ENCODE assay signal across 9 cellular contexts in genomic region chr11:119361056-119361787, GRCh38. TPM values are rescaled to one million over a fixed set of nuclear protein-coding genes. Genes with fewer than 3 reads are reported as not detected.
A peak's percentile ranks its signal among the peaks of the same experiment; 100 is the strongest.
DNase-seq lines count a peak whose midpoint lies in the region; ATAC-seq, FAIRE-seq and TF ChIP-seq lines count a peak whose summit lies in the region.
"Had no signal": no experiment of that assay in that cellular context is flagged by ENCODE, and none has a peak within 500 bp of the region (broad histone marks: within the 10 kb centered on the region; RNA-seq: fewer than 3 reads in every experiment).

No MANE protein-coding gene starts in this region.

- H2AFZ ChIP-seq in keratinocyte (ENCODE audit: control insufficient read depth, low read length) = no peak overlapping the region

- no peaks in the 10 kb centered on the region for H3K79me2 ChIP-seq in keratinocyte (ENCODE audit: control insufficient read depth, insufficient read depth, low read length)

- peaks cover 24% of the 10 kb centered on the region for H3K27me3 ChIP-seq in keratinocyte (ENCODE audit: control insufficient read depth, extremely low read depth, insufficient read depth, low read length)

- peaks cover 29% of the 10 kb centered on the region for H3K4me1 Mint-ChIP-seq in activated CD4-positive, alpha-beta T cell treated with anti-CD3 and anti-CD28 coated beads for 36 hours
- H3K4me1 Mint-ChIP-seq in activated CD4-positive, alpha-beta T cell treated with anti-CD3 and anti-CD28 coated beads, Interleukin-2, amount 10 ng/mL, durations not matched to agents 24 days and 14 days = peaks cover 11% of the 10 kb centered on the region

- dilution Hi-C loops in keratinocyte (cut with MboI; ENCODE audit: extremely low pct_ligation_motif_present, low sequenced_read_pairs) = no loop called here

- CTCF ChIA-PET in activated CD4-positive, alpha-beta T cell treated with anti-CD3 and anti-CD28 coated beads for 36 hours (lab: Charles Lee) = interaction anchor here (1.0 to 2.9 kb wide), 11 partner anchors 9 to 121 kb away, joined by 3 to 21 read pairs (median 8); partner anchors contain the start of gene USP2

- peaks cover 26% of the 10 kb centered on the region for H3K4me1 ChIP-seq in keratinocyte (ENCODE audit: control insufficient read depth, extremely low read depth, insufficient read depth, low read length)

- H3K4me3 ChIP-seq in keratinocyte (ENCODE audit: control insufficient read depth in 2 of 3, extremely low read depth in 1 of 3, insufficient read depth in 2 of 3, low read depth in 1 of 3, low read length in 3 of 3) = peak overlapping the region in 1 of 3 experiments; percentile 34

- POLR2A ChIA-PET in activated CD4-positive, alpha-beta T cell treated with anti-CD3 and anti-CD28 coated beads for 36 hours (lab: Charles Lee) = interaction anchor here (0.5 to 0.6 kb wide), 3 partner anchors 27 to 113 kb away, joined by 3 read pairs; partner anchors contain the start of gene RNF26

- H3K9me1 ChIP-seq in keratinocyte (ENCODE audit: control insufficient read depth, extremely low read depth, insufficient read depth, low read length) = no peaks in the 10 kb centered on the region

- peak overlapping the region; percentile 68 for H3K4me2 ChIP-seq in keratinocyte (ENCODE audit: control insufficient read depth, extremely low read depth, insufficient read depth, low read depth, low read length)

- H3K9me3 Mint-ChIP-seq in activated CD4-positive, alpha-beta T cell treated with anti-CD3 and anti-CD28 coated beads for 36 hours (ENCODE audit: low read depth) = no peaks in the 10 kb centered on the region
- no peaks in the 10 kb centered on the region for H3K9me3 Mint-ChIP-seq in activated CD4-positive, alpha-beta T cell treated with anti-CD3 and anti-CD28 coated beads, Interleukin-2, amount 10 ng/mL, durations not matched to agents 24 days and 14 days
- H3K9me3 Mint-ChIP-seq: CD4-positive, CD25-positive, alpha-beta regulatory T cell had no signal

- peak overlapping the region; percentile 72 for H3K27ac ChIP-seq in keratinocyte (ENCODE audit: control insufficient read depth, insufficient read depth, low read length)

- H4K20me1 ChIP-seq in keratinocyte (ENCODE audit: control insufficient read depth, extremely low read depth, insufficient read depth, low read length) = no peaks in the 10 kb centered on the region

- intact Hi-C loops in activated CD4-positive, alpha-beta T cell treated with anti-CD3 and anti-CD28 coated beads for 36 hours (cut with DNase I, micrococcal nuclease) = loop anchor here in 1 of 2 experiments (1.0 kb wide), 1 partner anchor 20 kb away; the partner anchor contains the start of gene USP2
- intact Hi-C loops in activated CD4-positive, alpha-beta T cell treated with anti-CD3 and anti-CD28 coated beads, Interleukin-2, amount 10 ng/mL, durations not matched to agents 24 days and 14 days (cut with micrococcal nuclease) = no loop called here

- peak; percentile 93 for FAIRE-seq in keratinocyte (lab: Jason Lieb, UNC)

- no peak for TF ChIP-seq CTCF in keratinocyte (optimal IDR thresholded peaks at IDR 0.05 in 1 of 3, IDR thresholded peaks at IDR 0.05 in 1 of 3, conservative IDR thresholded peaks at IDR 0.05 in 1 of 3; ENCODE audit: extremely low read depth in 1 of 3, insufficient read depth in 2 of 3, low read length in 3 of 3)

- H3K4me3 Mint-ChIP-seq in activated CD4-positive, alpha-beta T cell treated with anti-CD3 and anti-CD28 coated beads for 36 hours = no peak overlapping the region
- H3K4me3 Mint-ChIP-seq in activated CD4-positive, alpha-beta T cell treated with anti-CD3 and anti-CD28 coated beads, Interleukin-2, amount 10 ng/mL, durations not matched to agents 24 days and 14 days = no peak overlapping the region
- H3K4me3 Mint-ChIP-seq: CD4-positive, CD25-positive, alpha-beta regulatory T cell had no signal

- peak; percentile 87 for DNase-seq in activated CD4-positive, alpha-beta T cell treated with anti-CD3 and anti-CD28 coated beads for 36 hours
- no peak for DNase-seq in activated CD4-positive, alpha-beta T cell treated with anti-CD3 and anti-CD28 coated beads, Interleukin-2, amount 10 ng/mL, durations not matched to agents 24 days and 14 days
- peak; percentile 89 for DNase-seq in NCI-H2171 treated with DMSO at 0.1 percent for 48 hours (lab: John Stamatoyannopoulos, UW)
- DNase-seq in astrocyte of the hippocampus (ENCODE audit: low read depth, low spot score) = peak; percentile 70
- DNase-seq in keratinocyte (ENCODE audit: low read depth, low spot score) = peak; percentile 57
- peak; percentile 61 for DNase-seq in stimulated activated CD4-positive, alpha-beta T cell treated with anti-CD3 and anti-CD28 coated beads, Interleukin-4, amount 100 ng/mL, for 24 hours
- DNase-seq: CD4-positive, CD25-positive, alpha-beta regulatory T cell had no signal

- ATAC-seq in activated CD4-positive, alpha-beta T cell treated with anti-CD3 and anti-CD28 coated beads for 36 hours = peak; percentile 94
- ATAC-seq in HG03378 (IDR thresholded peaks at IDR 0.05; ENCODE audit: unreplicated experiment) (no peak), GM19397 (IDR thresholded peaks at IDR 0.05; ENCODE audit: unreplicated experiment) (no peak)

- H3K36me3 Mint-ChIP-seq in activated CD4-positive, alpha-beta T cell treated with anti-CD3 and anti-CD28 coated beads for 36 hours (ENCODE audit: low read depth) = no peaks in the 10 kb centered on the region
- no peaks in the 10 kb centered on the region for H3K36me3 Mint-ChIP-seq in activated CD4-positive, alpha-beta T cell treated with anti-CD3 and anti-CD28 coated beads, Interleukin-2, amount 10 ng/mL, durations not matched to agents 24 days and 14 days (ENCODE audit: low read depth)
- H3K36me3 Mint-ChIP-seq: CD4-positive, CD25-positive, alpha-beta regulatory T cell had no signal

- peak overlapping the region; percentile 13 for H3K27ac Mint-ChIP-seq in activated CD4-positive, alpha-beta T cell treated with anti-CD3 and anti-CD28 coated beads for 36 hours
- no peak overlapping the region for H3K27ac Mint-ChIP-seq in activated CD4-positive, alpha-beta T cell treated with anti-CD3 and anti-CD28 coated beads, Interleukin-2, amount 10 ng/mL, durations not matched to agents 24 days and 14 days
- H3K27ac Mint-ChIP-seq: CD4-positive, CD25-positive, alpha-beta regulatory T cell had no signal

- H3K27me3 Mint-ChIP-seq in activated CD4-positive, alpha-beta T cell treated with anti-CD3 and anti-CD28 coated beads for 36 hours = peaks cover 35% of the 10 kb centered on the region
- peaks cover 44% of the 10 kb centered on the region for H3K27me3 Mint-ChIP-seq in activated CD4-positive, alpha-beta T cell treated with anti-CD3 and anti-CD28 coated beads, Interleukin-2, amount 10 ng/mL, durations not matched to agents 24 days and 14 days

- H3K9ac ChIP-seq in keratinocyte (ENCODE audit: control insufficient read depth, extremely low read depth, insufficient read depth, low read length) = peak overlapping the region; percentile 48

- no peaks in the 10 kb centered on the region for H3K36me3 ChIP-seq in keratinocyte (ENCODE audit: control insufficient read depth in 2 of 2, extremely low read depth in 1 of 2, insufficient read depth in 2 of 2, low read length in 2 of 2)

- H3K9me3 ChIP-seq in keratinocyte (ENCODE audit: control insufficient read depth, low read depth, low read length) = no peaks in the 10 kb centered on the region

RNA-seq across cellular contexts. Expression of gene MFRP, which starts 14.7 kb away (rescaled TPM):
- not detected for total RNA-seq in activated CD4-positive, alpha-beta T cell treated with anti-CD3 and anti-CD28 coated beads for 36 hours
- not detected in 2 replicates for total RNA-seq in activated CD4-positive, alpha-beta T cell treated with anti-CD3 and anti-CD28 coated beads, Interleukin-2, amount 10 ng/mL, durations not matched to agents 24 days and 14 days
- polyA plus RNA-seq in keratinocyte = not detected in 3 replicates
- not detected for polyA plus RNA-seq in keratinocyte (2011; ENCODE audit: low read depth)
- polyA plus RNA-seq in keratinocyte (2011; cell fraction: cytosol; rRNA removed) = not detected in 2 replicates
- not detected in 2 replicates for polyA plus RNA-seq in keratinocyte (2011; cell fraction: nucleus; rRNA removed)
- not detected in 2 replicates for polyA plus RNA-seq in keratinocyte (2012; ENCODE audit: low replicate concordance)
- polyA minus RNA-seq in keratinocyte = not detected in 3 replicates
- not detected for polyA minus RNA-seq in keratinocyte (2011; cell fraction: cytosol; rRNA and poly(A)+ RNA removed)
- polyA minus RNA-seq in keratinocyte (2011; cell fraction: nucleus; rRNA and poly(A)+ RNA removed) = not detected in 2 replicates
- total RNA-seq: CD4-positive, CD25-positive, alpha-beta regulatory T cell had no signal
- polyA plus RNA-seq: CD4-positive, CD25-positive, alpha-beta regulatory T cell had no signal

RNA-seq across cellular contexts. Expression of gene USP2, which starts 20.3 kb away (rescaled TPM):
- total RNA-seq in activated CD4-positive, alpha-beta T cell treated with anti-CD3 and anti-CD28 coated beads for 36 hours = under 1 TPM; 0.58 to 0.71 TPM
- total RNA-seq in activated CD4-positive, alpha-beta T cell treated with anti-CD3 and anti-CD28 coated beads, Interleukin-2, amount 10 ng/mL, durations not matched to agents 24 days and 14 days = 0.09 and 0.35 TPM in 2 replicates
- polyA plus RNA-seq in keratinocyte = 0.35 to 0.49 TPM (median 0.46 TPM) in 3 replicates
- 8.9 TPM for polyA plus RNA-seq in keratinocyte (2011; ENCODE audit: low read depth)
- polyA plus RNA-seq in keratinocyte (2011; cell fraction: cytosol; rRNA removed) = 0.27 and 0.29 TPM in 2 replicates
- 0.62 and 0.80 TPM in 2 replicates for polyA plus RNA-seq in keratinocyte (2011; cell fraction: nucleus; rRNA removed)
- 0.44 and 12.1 TPM in 2 replicates for polyA plus RNA-seq in keratinocyte (2012; ENCODE audit: low replicate concordance)
- 0.49 to 1.2 TPM (median 0.79 TPM) in 3 replicates for polyA minus RNA-seq in keratinocyte
- not detected for polyA minus RNA-seq in keratinocyte (2011; cell fraction: cytosol; rRNA and poly(A)+ RNA removed)
- 0.84 and 1.0 TPM in 2 replicates for polyA minus RNA-seq in keratinocyte (2011; cell fraction: nucleus; rRNA and poly(A)+ RNA removed)

RNA-seq across cellular contexts. Expression of gene C1QTNF5, which starts 20.5 kb away (rescaled TPM):
- not detected for total RNA-seq in activated CD4-positive, alpha-beta T cell treated with anti-CD3 and anti-CD28 coated beads for 36 hours
- not detected in 2 replicates for total RNA-seq in activated CD4-positive, alpha-beta T cell treated with anti-CD3 and anti-CD28 coated beads, Interleukin-2, amount 10 ng/mL, durations not matched to agents 24 days and 14 days
- polyA plus RNA-seq in keratinocyte = 0.04 TPM in 1 of 3 replicates, not detected in the others
- polyA plus RNA-seq in keratinocyte (2011; ENCODE audit: low read depth) = not detected
- polyA plus RNA-seq in keratinocyte (2011; cell fraction: cytosol; rRNA removed) = 0.06 TPM in 1 of 2 replicates, not detected in the other
- polyA plus RNA-seq in keratinocyte (2011; cell fraction: nucleus; rRNA removed) = not detected in 2 replicates
- not detected in 2 replicates for polyA plus RNA-seq in keratinocyte (2012; ENCODE audit: low replicate concordance)
- polyA minus RNA-seq in keratinocyte = not detected in 3 replicates
- polyA minus RNA-seq in keratinocyte (2011; cell fraction: cytosol; rRNA and poly(A)+ RNA removed) = not detected
- not detected in 2 replicates for polyA minus RNA-seq in keratinocyte (2011; cell fraction: nucleus; rRNA and poly(A)+ RNA removed)
- total RNA-seq: CD4-positive, CD25-positive, alpha-beta regulatory T cell had no signal
- polyA plus RNA-seq: CD4-positive, CD25-positive, alpha-beta regulatory T cell had no signal

RNA-seq across cellular contexts. Expression of gene RNF26, which starts 26.9 kb away (rescaled TPM):
- total RNA-seq in activated CD4-positive, alpha-beta T cell treated with anti-CD3 and anti-CD28 coated beads for 36 hours = 10 to 100 TPM; 29.9 TPM
- 26.5 and 26.8 TPM in 2 replicates for total RNA-seq in activated CD4-positive, alpha-beta T cell treated with anti-CD3 and anti-CD28 coated beads, Interleukin-2, amount 10 ng/mL, durations not matched to agents 24 days and 14 days
- 9.1 to 27.7 TPM (median 13.2 TPM) in 3 replicates for polyA plus RNA-seq in keratinocyte
- 2.2 TPM for polyA plus RNA-seq in keratinocyte (2011; ENCODE audit: low read depth)
- 13.2 and 16.9 TPM in 2 replicates for polyA plus RNA-seq in keratinocyte (2011; cell fraction: cytosol; rRNA removed)
- 18.1 and 23.2 TPM in 2 replicates for polyA plus RNA-seq in keratinocyte (2011; cell fraction: nucleus; rRNA removed)
- 13.8 and 26.8 TPM in 2 replicates for polyA plus RNA-seq in keratinocyte (2012; ENCODE audit: low replicate concordance)
- polyA minus RNA-seq in keratinocyte = 24.4 to 88.9 TPM (median 29.9 TPM) in 3 replicates
- polyA minus RNA-seq in keratinocyte (2011; cell fraction: cytosol; rRNA and poly(A)+ RNA removed) = 26.1 TPM
- 15.9 and 21.3 TPM in 2 replicates for polyA minus RNA-seq in keratinocyte (2011; cell fraction: nucleus; rRNA and poly(A)+ RNA removed)

RNA-seq across cellular contexts. Expression of gene MCAM, which starts 44.3 kb away (rescaled TPM):
- 1 to 10 TPM; 6.8 to 6.9 TPM for total RNA-seq in activated CD4-positive, alpha-beta T cell treated with anti-CD3 and anti-CD28 coated beads for 36 hours
- total RNA-seq in activated CD4-positive, alpha-beta T cell treated with anti-CD3 and anti-CD28 coated beads, Interleukin-2, amount 10 ng/mL, durations not matched to agents 24 days and 14 days = 7.5 and 8.1 TPM in 2 replicates
- 8.5 to 12.1 TPM (median 10.5 TPM) in 3 replicates for polyA plus RNA-seq in keratinocyte
- polyA plus RNA-seq in keratinocyte (2011; ENCODE audit: low read depth) = 0.91 TPM
- 2.4 and 4.8 TPM in 2 replicates for polyA plus RNA-seq in keratinocyte (2011; cell fraction: cytosol; rRNA removed)
- polyA plus RNA-seq in keratinocyte (2011; cell fraction: nucleus; rRNA removed) = 12.9 and 14.6 TPM in 2 replicates
- 0.52 and 7.8 TPM in 2 replicates for polyA plus RNA-seq in keratinocyte (2012; ENCODE audit: low replicate concordance)
- polyA minus RNA-seq in keratinocyte = 6.9 to 14.4 TPM (median 11.9 TPM) in 3 replicates
- polyA minus RNA-seq in keratinocyte (2011; cell fraction: cytosol; rRNA and poly(A)+ RNA removed) = 17.8 TPM
- 13.2 and 24.2 TPM in 2 replicates for polyA minus RNA-seq in keratinocyte (2011; cell fraction: nucleus; rRNA and poly(A)+ RNA removed)
